30 cellular contexts compared by ENCODE assay signal in genomic region chr7:104553074-104553473, GRCh38.
"Had no signal": no experiment of that assay in that cellular context is flagged by ENCODE, and none has a peak within 500 bp of the region (broad histone marks: within the 10 kb centered on the region; RNA-seq: fewer than 3 reads in every experiment).

No MANE protein-coding gene starts in this region.

- H3K27ac Mint-ChIP-seq: activated B cell treated with CpG ODN at 0.5 μM for 24 hours; activated CD4-positive, alpha-beta memory T cell treated with anti-CD3 and anti-CD28 coated beads for 36 hours; activated CD8-positive, alpha-beta memory T cell treated with anti-CD3 and anti-CD28 coated beads, Interleukin-2, amount 10 ng/mL, durations not matched to agents 7 days and 5 days; activated CD8-positive, alpha-beta T cell treated with anti-CD3 and anti-CD28 coated beads, Interleukin-2, amount 10 ng/mL, durations not matched to agents 7 days and 5 days; activated naive CD4-positive, alpha-beta T cell treated with anti-CD3 and anti-CD28 coated beads for 36 hours; activated naive CD8-positive, alpha-beta T cell; activated T-helper 1 cell treated with anti-CD3 and anti-CD28 coated beads, Interleukin-12 subunit alpha, Interleukin-12 subunit beta, Interleukin-2, Interleukin-4 antibody, amounts not matched to agents 30 ng/mL and 10 ng/mL and 1 ng/mL, durations not matched to agents 14 hours and 24 hours and 36 hours; activated T-helper 2 cell treated with anti-CD3 and anti-CD28 coated beads, Interferon-gamma antibody, Interleukin-2, Interleukin-4, amounts not matched to agents 10 μg/mL and 5 μg/mL and 100 μg/mL, durations not matched to agents 14 hours and 24 hours and 36 hours; T-helper 17 cell; T-helper 2 cell treated with Interferon-gamma antibody and Interleukin-4, amounts not matched to agents 5 μg/mL and 100 μg/mL, for 36 hours had no signal

- H3K4me3 Mint-ChIP-seq: activated B cell treated with CpG ODN at 0.5 μM for 24 hours; activated CD4-positive, alpha-beta memory T cell treated with anti-CD3 and anti-CD28 coated beads for 36 hours; activated CD8-positive, alpha-beta memory T cell treated with anti-CD3 and anti-CD28 coated beads, Interleukin-2, amount 10 ng/mL, durations not matched to agents 7 days and 5 days; activated CD8-positive, alpha-beta T cell treated with anti-CD3 and anti-CD28 coated beads, Interleukin-2, amount 10 ng/mL, durations not matched to agents 7 days and 5 days; activated naive CD4-positive, alpha-beta T cell treated with anti-CD3 and anti-CD28 coated beads for 36 hours; activated naive CD8-positive, alpha-beta T cell; activated T-helper 1 cell treated with anti-CD3 and anti-CD28 coated beads, Interleukin-12 subunit alpha, Interleukin-12 subunit beta, Interleukin-2, Interleukin-4 antibody, amounts not matched to agents 30 ng/mL and 10 ng/mL and 1 ng/mL, durations not matched to agents 14 hours and 24 hours and 36 hours; T-helper 17 cell; T-helper 2 cell treated with Interferon-gamma antibody and Interleukin-4, amounts not matched to agents 5 μg/mL and 100 μg/mL, for 36 hours had no signal

- ATAC-seq: activated CD4-positive, CD25-positive, alpha-beta regulatory T cell treated with anti-CD3 and anti-CD28 coated beads, Interleukin-2, amount 50 U/mL, for 24 hours; activated CD8-positive, alpha-beta memory T cell treated with anti-CD3 and anti-CD28 coated beads, Interleukin-2, amount 10 ng/mL, durations not matched to agents 7 days and 5 days; activated CD8-positive, alpha-beta T cell treated with anti-CD3 and anti-CD28 coated beads, Interleukin-2, amount 10 ng/mL, durations not matched to agents 7 days and 5 days; body of pancreas; gastroesophageal sphincter; heart right ventricle; T-helper 17 cell had no signal

- H3K36me3 Mint-ChIP-seq: activated CD4-positive, alpha-beta memory T cell treated with anti-CD3 and anti-CD28 coated beads for 36 hours; activated CD8-positive, alpha-beta memory T cell treated with anti-CD3 and anti-CD28 coated beads, Interleukin-2, amount 10 ng/mL, durations not matched to agents 7 days and 5 days; activated naive CD8-positive, alpha-beta T cell had no signal

- H3K9me3 ChIP-seq: adrenal gland, body of pancreas, colonic mucosa had no signal

- H3K27me3 Mint-ChIP-seq: activated B cell treated with CpG ODN at 0.5 μM for 24 hours; activated CD4-positive, alpha-beta memory T cell treated with anti-CD3 and anti-CD28 coated beads for 36 hours; activated CD8-positive, alpha-beta memory T cell treated with anti-CD3 and anti-CD28 coated beads, Interleukin-2, amount 10 ng/mL, durations not matched to agents 7 days and 5 days; activated naive CD8-positive, alpha-beta T cell; T-helper 17 cell had no signal

- H3K4me1 Mint-ChIP-seq: activated B cell treated with CpG ODN at 0.5 μM for 24 hours; activated CD8-positive, alpha-beta memory T cell treated with anti-CD3 and anti-CD28 coated beads, Interleukin-2, amount 10 ng/mL, durations not matched to agents 7 days and 5 days; T-helper 17 cell had no signal

- H3K4me1 ChIP-seq: body of pancreas, colonic mucosa, esophagus squamous epithelium, gastroesophageal sphincter, heart right ventricle had no signal

- H3K4me3 ChIP-seq: adrenal gland, body of pancreas, colonic mucosa, esophagus squamous epithelium, gastroesophageal sphincter, heart right ventricle had no signal

- DNase-seq: activated B cell treated with CpG ODN at 0.5 μM for 24 hours; activated CD4-positive, alpha-beta memory T cell treated with anti-CD3 and anti-CD28 coated beads for 36 hours; activated CD4-positive, alpha-beta T cell treated with anti-CD3 and anti-CD28 coated beads for 48 hours; activated CD8-positive, alpha-beta memory T cell treated with anti-CD3 and anti-CD28 coated beads, Interleukin-2, amount 10 ng/mL, durations not matched to agents 7 days and 5 days; activated CD8-positive, alpha-beta memory T cell treated with anti-CD3 and anti-CD28 coated beads, Interleukin-2, amount 50 U/mL, for 4 hours; activated CD8-positive, alpha-beta T cell treated with anti-CD3 and anti-CD28 coated beads, Interleukin-2, amount 10 ng/mL, durations not matched to agents 7 days and 5 days; activated effector memory CD4-positive, alpha-beta T cell treated with anti-CD3 and anti-CD28 coated beads, Interleukin-2, amount 50 U/mL, for 16 hours; activated naive CD4-positive, alpha-beta T cell treated with anti-CD3 and anti-CD28 coated beads for 36 hours; activated T-cell treated with anti-CD3 and anti-CD28 coated beads, Interleukin-2, amount 50 U/mL, for 1 hour; activated T-cell treated with anti-CD3 and anti-CD28 coated beads, Interleukin-2, amount 50 U/mL, for 48 hours; amygdala; aorta; body of pancreas; colonic mucosa; effector CD8-positive, alpha-beta T cell; esophagus squamous epithelium; foreskin melanocyte; heart right ventricle; T-helper 1 cell; T-helper 17 cell; T1000; WERI-Rb-1 had no signal

- H3K27me3 ChIP-seq: adrenal gland, body of pancreas, colonic mucosa, esophagus squamous epithelium, gastroesophageal sphincter, heart right ventricle had no signal

- H3K27ac ChIP-seq: adrenal gland, body of pancreas, colonic mucosa, epithelial cell of prostate, esophagus squamous epithelium, gastroesophageal sphincter, heart right ventricle, WERI-Rb-1 had no signal

- H3K36me3 ChIP-seq: adrenal gland, colonic mucosa, esophagus squamous epithelium, gastroesophageal sphincter, heart right ventricle, WERI-Rb-1 had no signal
